16 cellular contexts compared by ENCODE assay signal in genomic region chr22:46031561-46031960, GRCh38. TPM values are rescaled to one million over a fixed set of nuclear protein-coding genes. Genes with fewer than 3 reads are reported as not detected.
A peak's percentile ranks its signal among the peaks of the same experiment; 100 is the strongest.
DNase-seq lines count a peak whose midpoint lies in the region; ATAC-seq and TF ChIP-seq lines count a peak whose summit lies in the region.
"Had no signal": no experiment of that assay in that cellular context is flagged by ENCODE, and none has a peak within 500 bp of the region (broad histone marks: within the 10 kb centered on the region; RNA-seq: fewer than 3 reads in every experiment).

No MANE protein-coding gene starts in this region.

- H3K4me1 ChIP-seq in NT2/D1 (ENCODE audit: insufficient read depth, insufficient read length) (peaks cover 13% of the 10 kb centered on the region), lower lobe of right lung (peaks cover 23% of the 10 kb centered on the region), tibial nerve (peaks cover 0 to 51% (median 16%) of the 10 kb centered on the region in 4 donors)

- no peak overlapping the region for H3K27ac Mint-ChIP-seq in activated CD4-positive, alpha-beta memory T cell treated with anti-CD3 and anti-CD28 coated beads for 36 hours
- H3K27ac Mint-ChIP-seq in activated naive CD8-positive, alpha-beta T cell treated with anti-CD3 and anti-CD28 coated beads for 36 hours: no peak overlapping the region

- TF ChIP-seq EP300 in tibial nerve (IDR thresholded peaks at IDR 0.05): no peak

- no peak for ATAC-seq in lower lobe of right lung
- ATAC-seq in GM21390 (IDR thresholded peaks at IDR 0.05; ENCODE audit: unreplicated experiment): no peak

- H3K9me3 ChIP-seq in NT2/D1 (ENCODE audit: insufficient read depth, low read length) (no peaks in the 10 kb centered on the region), lower lobe of right lung (no peaks in the 10 kb centered on the region), tibial nerve (no peaks in the 10 kb centered on the region)
- H3K9me3 ChIP-seq: BLaER1 treated with 17β-estradiol and CSF1 and Interleukin-3, amounts not matched to agents 10 nM and 100 nM; HAP-1 had no signal

- no peak overlapping the region for H3K4me3 Mint-ChIP-seq in activated CD4-positive, alpha-beta memory T cell treated with anti-CD3 and anti-CD28 coated beads for 36 hours
- H3K4me3 Mint-ChIP-seq in activated naive CD8-positive, alpha-beta T cell treated with anti-CD3 and anti-CD28 coated beads for 36 hours: no peak overlapping the region

- H3K36me3 ChIP-seq in NT2/D1 (ENCODE audit: insufficient read depth, insufficient read length, low read length) (no peaks in the 10 kb centered on the region), lower lobe of right lung (no peaks in the 10 kb centered on the region), tibial nerve (no peaks in the 10 kb centered on the region)
- H3K36me3 ChIP-seq: BLaER1 treated with 17β-estradiol and CSF1 and Interleukin-3, amounts not matched to agents 10 nM and 100 nM; HAP-1 had no signal

- peaks cover 11% of the 10 kb centered on the region for H3K27me3 Mint-ChIP-seq in activated CD4-positive, alpha-beta memory T cell treated with anti-CD3 and anti-CD28 coated beads for 36 hours
- peaks cover 13% of the 10 kb centered on the region for H3K27me3 Mint-ChIP-seq in activated naive CD8-positive, alpha-beta T cell treated with anti-CD3 and anti-CD28 coated beads for 36 hours

- no peak overlapping the region for H3K4me3 ChIP-seq in NT2/D1 (ENCODE audit: insufficient read length, low read depth)
- H3K4me3 ChIP-seq in lower lobe of right lung: no peak overlapping the region
- H3K4me3 ChIP-seq in tibial nerve: no peak overlapping the region
- H3K4me3 ChIP-seq: BLaER1 treated with 17β-estradiol and CSF1 and Interleukin-3, amounts not matched to agents 10 nM and 100 nM; HAP-1 had no signal

- TF ChIP-seq CTCF in lower lobe of right lung (IDR thresholded peaks at IDR 0.05) (no peak), tibial nerve (IDR thresholded peaks at IDR 0.05) (no peak)

- H3K9ac ChIP-seq in NT2/D1 (ENCODE audit: insufficient read length, low read depth): no peak overlapping the region
- H3K9ac ChIP-seq: BLaER1 treated with 17β-estradiol and CSF1 and Interleukin-3, amounts not matched to agents 10 nM and 100 nM had no signal

- intact Hi-C loops in lower lobe of right lung (cut with DNase I): no loop called here
- intact Hi-C loops in activated CD4-positive, alpha-beta memory T cell treated with anti-CD3 and anti-CD28 coated beads for 36 hours (cut with micrococcal nuclease): loop anchor here (10.0 kb wide), 2 partner anchors 263 to 867 kb away; partner anchors contain the start of genes GTSE1 and NUP50

- DNase-seq in activated effector memory CD4-positive, alpha-beta T cell treated with anti-CD3 and anti-CD28 coated beads, Interleukin-2, amount 50 U/mL, for 16 hours: peak; percentile 24
- no peak for DNase-seq in activated effector memory CD4-positive, alpha-beta T cell treated with Interleukin-2 at 50 U/mL for 16 hours
- DNase-seq in NT2/D1 (ENCODE audit: low read depth, low spot score) (peak; percentile 40), lower lobe of right lung (peak; percentile 24), tibial nerve (ENCODE audit: low spot score in 2 of 2) (no peak)
- no peak for DNase-seq in activated CD4-positive, alpha-beta memory T cell treated with anti-CD3 and anti-CD28 coated beads for 36 hours
- DNase-seq in activated naive CD8-positive, alpha-beta T cell treated with anti-CD3 and anti-CD28 coated beads for 36 hours: no peak
- DNase-seq: GF-D8, NCI-H1417, NCI-H1930, NCI-H526 treated with DMSO at 0.1 percent for 48 hours, SHP77 had no signal

- no peaks in the 10 kb centered on the region for H3K36me3 Mint-ChIP-seq in activated CD4-positive, alpha-beta memory T cell treated with anti-CD3 and anti-CD28 coated beads for 36 hours
- no peaks in the 10 kb centered on the region for H3K36me3 Mint-ChIP-seq in activated naive CD8-positive, alpha-beta T cell treated with anti-CD3 and anti-CD28 coated beads for 36 hours

- H3K27ac ChIP-seq in lower lobe of right lung: no peak overlapping the region
- H3K27ac ChIP-seq in tibial nerve: peak overlapping the region in 3 of 4 donors; percentile 7 to 86 (median 63)
- H3K27ac ChIP-seq: BLaER1 treated with 17β-estradiol and CSF1 and Interleukin-3, amounts not matched to agents 10 nM and 100 nM had no signal

- peaks cover 25% of the 10 kb centered on the region for H3K27me3 ChIP-seq in NT2/D1 (ENCODE audit: insufficient read depth, insufficient read length)
- H3K27me3 ChIP-seq in lower lobe of right lung (ENCODE audit: low read depth): no peaks in the 10 kb centered on the region
- no peaks in the 10 kb centered on the region for H3K27me3 ChIP-seq in tibial nerve

- H3K9me3 Mint-ChIP-seq in activated CD4-positive, alpha-beta memory T cell treated with anti-CD3 and anti-CD28 coated beads for 36 hours: no peaks in the 10 kb centered on the region
- H3K9me3 Mint-ChIP-seq in activated naive CD8-positive, alpha-beta T cell treated with anti-CD3 and anti-CD28 coated beads for 36 hours: no peaks in the 10 kb centered on the region

- no peak for TF ChIP-seq POLR2A in tibial nerve (IDR thresholded peaks at IDR 0.05)

- POLR2A ChIA-PET in activated CD4-positive, alpha-beta memory T cell treated with anti-CD3 and anti-CD28 coated beads for 36 hours (lab: Charles Lee): no interaction called here

- 83 to 87% methylated on average over 2 of the region's 2 CpGs for WGBS in tibial nerve, 2 donors

- peaks cover 9% of the 10 kb centered on the region for H3K4me1 Mint-ChIP-seq in activated CD4-positive, alpha-beta memory T cell treated with anti-CD3 and anti-CD28 coated beads for 36 hours (ENCODE audit: low read depth)
- H3K4me1 Mint-ChIP-seq in activated naive CD8-positive, alpha-beta T cell treated with anti-CD3 and anti-CD28 coated beads for 36 hours: peaks cover 17% of the 10 kb centered on the region

- CTCF ChIA-PET in activated CD4-positive, alpha-beta memory T cell treated with anti-CD3 and anti-CD28 coated beads for 36 hours (lab: Charles Lee): interaction anchor here (1.5 kb wide), 1 partner anchor 25 kb away, joined by 5 read pairs; no protein-coding TSS in a partner anchor

RNA-seq across cellular contexts. Expression of gene WNT7B, which starts 54.6 kb away (rescaled TPM):
- total RNA-seq in lower lobe of right lung (6.3 TPM), tibial nerve (not detected)
- total RNA-seq in activated CD4-positive, alpha-beta memory T cell treated with anti-CD3 and anti-CD28 coated beads for 36 hours: not detected
- total RNA-seq in activated naive CD8-positive, alpha-beta T cell treated with anti-CD3 and anti-CD28 coated beads for 36 hours: not detected
- total RNA-seq: OCI-LY7 had no signal

Comparison
In these comparisons a context has a peak if more than half of its experiments do, and no peak if none do; other contexts are left out.
1. DNase-seq: peak in activated effector memory CD4-positive, alpha-beta T cell treated with anti-CD3 and anti-CD28 coated beads, Interleukin-2, amount 50 U/mL, for 16 hours (single experiment), NT2/D1 (single experiment) and lower lobe of right lung (single experiment); none in activated effector memory CD4-positive, alpha-beta T cell treated with Interleukin-2 at 50 U/mL for 16 hours (single experiment), tibial nerve (0 of 2), activated CD4-positive, alpha-beta memory T cell treated with anti-CD3 and anti-CD28 coated beads for 36 hours (single experiment) and activated naive CD8-positive, alpha-beta T cell treated with anti-CD3 and anti-CD28 coated beads for 36 hours (single experiment).